8 cellular contexts compared by ENCODE assay signal in genomic region chr16:4415538-4416199, GRCh38. TPM values are rescaled to one million over a fixed set of nuclear protein-coding genes. Genes with fewer than 3 reads are reported as not detected.
DNase-seq lines count a peak whose midpoint lies in the region; ATAC-seq and TF ChIP-seq lines count a peak whose summit lies in the region.

No MANE protein-coding gene starts in this region.

- H3K4me1 ChIP-seq in CD4-positive, CD25-positive, alpha-beta regulatory T cell (ENCODE audit: control insufficient read depth, insufficient read depth, low read length, poor library complexity, severe bottlenecking), result peaks cover 53% of the 10 kb centered on the region
- H3K4me1 ChIP-seq in foreskin keratinocyte (no peaks in the 10 kb centered on the region), neural progenitor cell (peaks cover 3% of the 10 kb centered on the region), upper lobe of left lung (peaks cover 16 to 42% (median 21%) of the 10 kb centered on the region in 4 donors)

- TF ChIP-seq EP300 in upper lobe of left lung (IDR thresholded peaks at IDR 0.05), result no peak

- H3K4me2 ChIP-seq in neural progenitor cell, result peak overlapping the region; percentile 86

- H3K9me3 ChIP-seq in CD4-positive, CD25-positive, alpha-beta regulatory T cell (ENCODE audit: control insufficient read depth in 2 of 2, low read length in 2 of 2), result no peaks in the 10 kb centered on the region
- no peaks in the 10 kb centered on the region for H3K9me3 ChIP-seq in neural progenitor cell (ENCODE audit: low read depth)
- H3K9me3 ChIP-seq in upper lobe of left lung, result no peaks in the 10 kb centered on the region

- H3K27ac ChIP-seq in CD4-positive, CD25-positive, alpha-beta regulatory T cell (ENCODE audit: insufficient read depth, low read length, poor library complexity, severe bottlenecking), result peak overlapping the region; percentile 98
- H3K27ac ChIP-seq in foreskin keratinocyte (no peak overlapping the region), neural progenitor cell (no peak overlapping the region), upper lobe of left lung (peak overlapping the region; percentile 89 to 97 (median 95))

- peaks cover 3 to 48% (median 32%) of the 10 kb centered on the region in 4 donors for H3K4me1 Mint-ChIP-seq in CD4-positive, CD25-positive, alpha-beta regulatory T cell
- H3K4me1 Mint-ChIP-seq in neural progenitor cell, result peaks cover 17% of the 10 kb centered on the region

- H4K20me1 ChIP-seq in neural progenitor cell (ENCODE audit: low read depth), result peaks cover 5% of the 10 kb centered on the region

- peaks cover 27% of the 10 kb centered on the region for H3K36me3 ChIP-seq in CD4-positive, CD25-positive, alpha-beta regulatory T cell (ENCODE audit: control insufficient read depth, insufficient read depth, low read length)
- H3K36me3 ChIP-seq in neural progenitor cell, result no peaks in the 10 kb centered on the region
- peaks cover 5 to 20% (median 14%) of the 10 kb centered on the region in 4 donors for H3K36me3 ChIP-seq in upper lobe of left lung

- peaks cover 11% of the 10 kb centered on the region for H3K36me3 Mint-ChIP-seq in CD4-positive, CD25-positive, alpha-beta regulatory T cell
- no peaks in the 10 kb centered on the region for H3K36me3 Mint-ChIP-seq in neural progenitor cell

- no peak overlapping the region for H3K9ac ChIP-seq in neural progenitor cell

- TF ChIP-seq POLR2A in upper lobe of left lung (IDR thresholded peaks at IDR 0.05), result peak in 2 of 4 donors; percentile 37 to 71

- H2AFZ ChIP-seq in neural progenitor cell (replicated peaks), result peak overlapping the region; percentile 86

- H3K27ac Mint-ChIP-seq in CD4-positive, CD25-positive, alpha-beta regulatory T cell, result peak overlapping the region; percentile 86 to 99 (median 98)
- H3K27ac Mint-ChIP-seq in neural progenitor cell, result no peak overlapping the region

- peaks cover 14% of the 10 kb centered on the region for H3F3A ChIP-seq in neural progenitor cell (ENCODE audit: low read depth)

- peak; percentile 57 to 86 (median 73) for DNase-seq in CD4-positive, CD25-positive, alpha-beta regulatory T cell
- peak; percentile 26 for DNase-seq in OCI-M2 (lab: John Stamatoyannopoulos, UW; ENCODE audit: unreplicated experiment)
- DNase-seq in activated effector memory CD4-positive, alpha-beta T cell treated with anti-CD3 and anti-CD28 coated beads, Interleukin-2, amount 50 U/mL, for 16 hours, result peak; percentile 86
- no peak for DNase-seq in foreskin keratinocyte
- DNase-seq in neural progenitor cell (ENCODE audit: low spot score), result peak; percentile 46
- peak; percentile 73 to 90 for DNase-seq in upper lobe of left lung
- DNase-seq in epidermal melanocyte (ENCODE audit: insufficient read length, low spot score), result no peak

- H3K4me3 ChIP-seq in CD4-positive, CD25-positive, alpha-beta regulatory T cell (ENCODE audit: low read depth, low read length), result peak overlapping the region; percentile 98
- H3K4me3 ChIP-seq in neural progenitor cell (peak overlapping the region; percentile 75), upper lobe of left lung (peak overlapping the region; percentile 80 to 100 (median 94))

- no peaks in the 10 kb centered on the region for H3K27me3 ChIP-seq in CD4-positive, CD25-positive, alpha-beta regulatory T cell (ENCODE audit: control insufficient read depth, insufficient read depth, low read length)
- no peaks in the 10 kb centered on the region for H3K27me3 ChIP-seq in foreskin keratinocyte
- peaks cover 15% of the 10 kb centered on the region for H3K27me3 ChIP-seq in neural progenitor cell
- no peaks in the 10 kb centered on the region for H3K27me3 ChIP-seq in upper lobe of left lung

- ATAC-seq in CD4-positive, CD25-positive, alpha-beta regulatory T cell (ENCODE audit: low read depth in 2 of 2), result peak in 1 of 2 donors; percentile 4
- ATAC-seq in GM21737 (IDR thresholded peaks at IDR 0.05; ENCODE audit: unreplicated experiment), result peak; percentile 13
- ATAC-seq in foreskin keratinocyte, result peak; percentile 39
- peak; percentile 66 to 74 for ATAC-seq in upper lobe of left lung (ENCODE audit: low FRiP score in 2 of 2)

- H3K79me2 ChIP-seq in neural progenitor cell (ENCODE audit: low read depth), result no peaks in the 10 kb centered on the region

- H3K27me3 Mint-ChIP-seq in CD4-positive, CD25-positive, alpha-beta regulatory T cell, result peaks cover 11% of the 10 kb centered on the region
- H3K27me3 Mint-ChIP-seq in neural progenitor cell (ENCODE audit: insufficient read depth, low read depth), result peaks cover 5% of the 10 kb centered on the region

- WGBS in upper lobe of left lung, 2 donors, result 1 to 6% methylated on average over 12 to 17 of the region's 44 CpGs

- TF ChIP-seq CTCF in foreskin keratinocyte (conservative IDR thresholded peaks at IDR 0.05) (no peak), neural progenitor cell (IDR thresholded peaks at IDR 0.05) (peak; percentile 11), upper lobe of left lung (IDR thresholded peaks at IDR 0.05) (peak in 3 of 6 experiments; percentile 18 to 33 (median 18))

- H3K4me3 Mint-ChIP-seq in CD4-positive, CD25-positive, alpha-beta regulatory T cell, result peak overlapping the region; percentile 91 to 96 (median 95)
- peak overlapping the region; percentile 89 for H3K4me3 Mint-ChIP-seq in neural progenitor cell

- H3K9me3 Mint-ChIP-seq in CD4-positive, CD25-positive, alpha-beta regulatory T cell, result no peaks in the 10 kb centered on the region
- no peaks in the 10 kb centered on the region for H3K9me3 Mint-ChIP-seq in neural progenitor cell

RNA-seq across cellular contexts. Expression of gene CORO7, which starts 0.7 kb away (rescaled TPM):
- 718 TPM for total RNA-seq in CD4-positive, CD25-positive, alpha-beta regulatory T cell
- polyA plus RNA-seq in CD4-positive, CD25-positive, alpha-beta regulatory T cell, result 10 to 100 TPM; 52.5 to 69.3 (median 59.4) TPM
- total RNA-seq in foreskin keratinocyte (22.7 and 24.3 TPM in 2 replicates), neural progenitor cell (ENCODE audit: low replicate concordance) (6.8 and 21.8 TPM in 2 replicates), upper lobe of left lung (100 to 1,000 TPM in 2 of 6 donors, 10 to 100 TPM in 4; 42.9 to 235 (median 69.0) TPM)
- polyA plus RNA-seq in foreskin keratinocyte, result 17.1 and 17.5 TPM in 2 replicates

RNA-seq across cellular contexts. Expression of gene DNAJA3, which starts 10.0 kb away (rescaled TPM):
- 27.0 TPM for total RNA-seq in CD4-positive, CD25-positive, alpha-beta regulatory T cell
- polyA plus RNA-seq in CD4-positive, CD25-positive, alpha-beta regulatory T cell, result 10 to 100 TPM; 27.5 to 49.7 (median 41.8) TPM
- total RNA-seq in foreskin keratinocyte (62.4 and 67.4 TPM in 2 replicates), neural progenitor cell (ENCODE audit: low replicate concordance) (27.3 and 47.2 TPM in 2 replicates), upper lobe of left lung (10 to 100 TPM; 31.2 to 61.8 (median 36.6) TPM)
- 39.8 and 47.8 TPM in 2 replicates for polyA plus RNA-seq in foreskin keratinocyte

RNA-seq across cellular contexts. Expression of gene VASN, which starts 44.0 kb away (rescaled TPM):
- total RNA-seq in CD4-positive, CD25-positive, alpha-beta regulatory T cell, result 0.57 TPM
- under 1 TPM in 1 of 4 donors, not detected in 3; 0.14 TPM for polyA plus RNA-seq in CD4-positive, CD25-positive, alpha-beta regulatory T cell
- 1.8 and 2.3 TPM in 2 replicates for total RNA-seq in foreskin keratinocyte
- 1.5 and 2.0 TPM in 2 replicates for polyA plus RNA-seq in foreskin keratinocyte
- total RNA-seq in neural progenitor cell (ENCODE audit: low replicate concordance), result 3.1 and 7.5 TPM in 2 replicates
- 10 to 100 TPM; 11.4 to 40.6 (median 30.2) TPM for total RNA-seq in upper lobe of left lung

RNA-seq across cellular contexts. Expression of gene NMRAL1, which starts 58.8 kb away (rescaled TPM):
- 40.7 TPM for total RNA-seq in CD4-positive, CD25-positive, alpha-beta regulatory T cell
- polyA plus RNA-seq in CD4-positive, CD25-positive, alpha-beta regulatory T cell, result 10 to 100 TPM; 45.6 to 61.7 (median 51.6) TPM
- 75.5 and 75.9 TPM in 2 replicates for total RNA-seq in foreskin keratinocyte
- 81.9 and 83.9 TPM in 2 replicates for polyA plus RNA-seq in foreskin keratinocyte
- 47.1 and 69.1 TPM in 2 replicates for total RNA-seq in neural progenitor cell (ENCODE audit: low replicate concordance)
- 10 to 100 TPM; 34.4 to 80.7 (median 43.3) TPM for total RNA-seq in upper lobe of left lung

Comparison
In these comparisons a context has a peak if more than half of its experiments do, and no peak if none do; other contexts are left out.
1. DNase-seq: peak in CD4-positive, CD25-positive, alpha-beta regulatory T cell (3 of 3), OCI-M2 (single experiment), activated effector memory CD4-positive, alpha-beta T cell treated with anti-CD3 and anti-CD28 coated beads, Interleukin-2, amount 50 U/mL, for 16 hours (single experiment), neural progenitor cell (single experiment) and upper lobe of left lung (2 of 2); none in foreskin keratinocyte (0 of 2) and epidermal melanocyte (single experiment).
2. H3K27ac ChIP-seq: peak in CD4-positive, CD25-positive, alpha-beta regulatory T cell (single experiment) and upper lobe of left lung (4 of 4); none in foreskin keratinocyte (single experiment) and neural progenitor cell (single experiment).
3. Peak in every context shown above with its lines, with median percentiles within 50 percentile points of each other: H3K4me3 ChIP-seq.